In the genomic region with DNA sequence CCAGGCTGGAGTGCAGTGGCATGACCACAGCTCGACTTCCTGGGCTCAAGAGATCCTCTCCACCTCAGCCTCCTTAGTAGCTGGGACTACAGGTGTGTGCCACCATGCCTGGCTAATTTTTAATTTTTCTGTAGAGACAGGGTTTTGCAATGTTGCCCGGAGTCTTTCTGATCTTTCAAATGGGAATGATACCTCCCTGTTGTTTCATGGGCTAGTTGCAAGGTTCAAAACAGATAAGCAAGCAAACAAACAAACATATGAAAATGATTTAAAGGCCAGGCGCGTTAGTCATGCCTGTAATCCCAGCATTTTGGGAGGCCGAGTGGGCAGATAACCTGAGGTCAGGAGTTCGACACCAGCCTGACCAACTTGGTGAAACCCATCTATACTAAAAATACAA, we compare ENCODE assay signal across 27 cellular contexts.
"Had no signal": no experiment of that assay in that cellular context is flagged by ENCODE, and none has a peak within 500 bp of the region (broad histone marks: within the 10 kb centered on the region; RNA-seq: fewer than 3 reads in every experiment).

No MANE protein-coding gene starts in this region.

- H3K4me3 ChIP-seq: ascending aorta, body of pancreas, breast epithelium, K562, SJSA1 had no signal

- H3K4me3 Mint-ChIP-seq: activated CD4-positive, alpha-beta T cell treated with anti-CD3 and anti-CD28 coated beads for 36 hours; activated CD4-positive, alpha-beta T cell treated with anti-CD3 and anti-CD28 coated beads, Interleukin-2, amount 10 ng/mL, durations not matched to agents 7 days and 5 days; activated naive CD4-positive, alpha-beta T cell treated with anti-CD3 and anti-CD28 coated beads for 36 hours; activated T-cell treated with anti-CD3 and anti-CD28 coated beads, Interleukin-2, amount 50 U/mL, for 4 hours; activated T-helper 1 cell treated with anti-CD3 and anti-CD28 coated beads, Interleukin-12 subunit alpha, Interleukin-12 subunit beta, Interleukin-2, Interleukin-4 antibody, amounts not matched to agents 30 ng/mL and 10 ng/mL and 1 ng/mL, durations not matched to agents 14 hours and 24 hours and 36 hours; T-helper 1 cell treated with Interleukin-12 subunit alpha and Interleukin-12 subunit beta and Interleukin-4 antibody, amounts not matched to agents 30 μg/mL and 1 μg/mL, for 36 hours; T-helper 2 cell treated with Interferon-gamma antibody and Interleukin-4, amounts not matched to agents 5 μg/mL and 100 μg/mL, for 36 hours had no signal

- H3K27ac Mint-ChIP-seq: activated CD4-positive, alpha-beta T cell treated with anti-CD3 and anti-CD28 coated beads for 36 hours; activated CD4-positive, alpha-beta T cell treated with anti-CD3 and anti-CD28 coated beads, Interleukin-2, amount 10 ng/mL, durations not matched to agents 7 days and 5 days; activated naive CD4-positive, alpha-beta T cell treated with anti-CD3 and anti-CD28 coated beads for 36 hours; activated naive CD4-positive, alpha-beta T cell treated with anti-CD3 and anti-CD28 coated beads, Interleukin-2, amount 50 U/mL, for 72 hours; activated T-helper 1 cell treated with anti-CD3 and anti-CD28 coated beads, Interleukin-12 subunit alpha, Interleukin-12 subunit beta, Interleukin-2, Interleukin-4 antibody, amounts not matched to agents 30 ng/mL and 10 ng/mL and 1 ng/mL, durations not matched to agents 14 hours and 24 hours and 36 hours; T-helper 1 cell treated with Interleukin-12 subunit alpha and Interleukin-12 subunit beta and Interleukin-4 antibody, amounts not matched to agents 30 μg/mL and 1 μg/mL, for 36 hours; T-helper 2 cell treated with Interferon-gamma antibody and Interleukin-4, amounts not matched to agents 5 μg/mL and 100 μg/mL, for 36 hours had no signal

- H3K9me2 ChIP-seq: SK-N-SH had no signal

- ATAC-seq: activated CD4-positive, alpha-beta T cell treated with anti-CD3 and anti-CD28 coated beads for 36 hours; activated CD4-positive, CD25-positive, alpha-beta regulatory T cell treated with anti-CD3 and anti-CD28 coated beads, Interleukin-2, amount 50 U/mL, for 24 hours; activated naive CD4-positive, alpha-beta T cell treated with anti-CD3 and anti-CD28 coated beads, Interleukin-2, amount 50 U/mL, for 72 hours; activated T-cell treated with anti-CD3 and anti-CD28 coated beads, Interleukin-2, amount 50 U/mL, for 4 hours; body of pancreas; K562; Panc1 had no signal

- DNase-seq: activated CD4-positive, alpha-beta T cell treated with anti-CD3 and anti-CD28 coated beads for 36 hours; activated CD4-positive, alpha-beta T cell treated with anti-CD3 and anti-CD28 coated beads, Interleukin-2, amount 10 ng/mL, durations not matched to agents 7 days and 5 days; activated CD4-positive, alpha-beta T cell treated with anti-CD3 and anti-CD28 coated beads, Interleukin-2, amount 50 U/mL, for 48 hours; activated CD8-positive, alpha-beta memory T cell treated with anti-CD3 and anti-CD28 coated beads, Interleukin-2, amount 50 U/mL, for 4 hours; activated gamma-delta T cell treated with Interleukin-2 at 50 U/mL for 16 hours; activated naive CD4-positive, alpha-beta T cell treated with anti-CD3 and anti-CD28 coated beads for 36 hours; activated T-cell treated with anti-CD3 and anti-CD28 coated beads for 4 hours; activated T-cell treated with anti-CD3 and anti-CD28 coated beads, Interleukin-2, amount 50 U/mL, for 4 hours; amniotic stem cell; body of pancreas; NCI-H1105; NCI-H1417 treated with DMSO at 0.1 percent for 48 hours; NCI-H187 treated with DMSO at 0.1 percent for 48 hours; NCI-H345; NCI-H524 treated with DMSO at 0.1 percent for 48 hours; SHP77 treated with DMSO at 0.1 percent for 48 hours; SK-N-SH had no signal

- H3K36me3 ChIP-seq: ascending aorta, breast epithelium, SJSA1 had no signal

- H3K27ac ChIP-seq: body of pancreas, SJSA1 had no signal

- H3K9ac ChIP-seq: SK-N-SH had no signal

- H3K27me3 ChIP-seq: ascending aorta, body of pancreas, breast epithelium, SJSA1 had no signal

- H3K4me2 ChIP-seq: SK-N-SH had no signal

- H3K9me3 ChIP-seq: ascending aorta, body of pancreas, breast epithelium, SJSA1, SK-N-SH had no signal

- H3K36me3 Mint-ChIP-seq: activated naive CD4-positive, alpha-beta T cell treated with anti-CD3 and anti-CD28 coated beads, Interleukin-2, amount 50 U/mL, for 72 hours had no signal

- H3K9me3 Mint-ChIP-seq: activated CD4-positive, alpha-beta T cell treated with anti-CD3 and anti-CD28 coated beads, Interleukin-2, amount 10 ng/mL, durations not matched to agents 7 days and 5 days; activated naive CD4-positive, alpha-beta T cell treated with anti-CD3 and anti-CD28 coated beads for 36 hours; activated naive CD4-positive, alpha-beta T cell treated with anti-CD3 and anti-CD28 coated beads, Interleukin-2, amount 50 U/mL, for 72 hours; activated T-cell treated with anti-CD3 and anti-CD28 coated beads, Interleukin-2, amount 50 U/mL, for 4 hours; activated T-helper 1 cell treated with anti-CD3 and anti-CD28 coated beads, Interleukin-12 subunit alpha, Interleukin-12 subunit beta, Interleukin-2, Interleukin-4 antibody, amounts not matched to agents 30 ng/mL and 10 ng/mL and 1 ng/mL, durations not matched to agents 14 hours and 24 hours and 36 hours; T-helper 1 cell treated with Interleukin-12 subunit alpha and Interleukin-12 subunit beta and Interleukin-4 antibody, amounts not matched to agents 30 μg/mL and 1 μg/mL, for 36 hours; T-helper 2 cell treated with Interferon-gamma antibody and Interleukin-4, amounts not matched to agents 5 μg/mL and 100 μg/mL, for 36 hours had no signal

- H3K27me3 Mint-ChIP-seq: activated CD4-positive, alpha-beta T cell treated with anti-CD3 and anti-CD28 coated beads for 36 hours; activated CD4-positive, alpha-beta T cell treated with anti-CD3 and anti-CD28 coated beads, Interleukin-2, amount 10 ng/mL, durations not matched to agents 7 days and 5 days had no signal
